ENCODE assay signal across 8 cellular contexts in genomic region chr1:226711976-226712778, GRCh38. TPM values are rescaled to one million over a fixed set of nuclear protein-coding genes. Genes with fewer than 3 reads are reported as not detected.
DNase-seq lines count a peak whose midpoint lies in the region; ATAC-seq and TF ChIP-seq lines count a peak whose summit lies in the region.

No MANE protein-coding gene starts in this region.

- DNase-seq in T-helper 22 cell (ENCODE audit: low read depth), result peak; percentile 46
- DNase-seq in DMS79 treated with DMSO at 0.1 percent for 48 hours (lab: John Stamatoyannopoulos, UW), result no peak
- DNase-seq in trophoblast cell, result no peak
- no peak for DNase-seq in amygdala (lab: John Stamatoyannopoulos, UW)
- DNase-seq in type B pancreatic cell (ENCODE audit: extremely low spot score, unreplicated experiment), result no peak

- peaks cover 4% of the 10 kb centered on the region for H3K27me3 Mint-ChIP-seq in type B pancreatic cell

- H3K79me2 ChIP-seq in trophoblast cell (ENCODE audit: control insufficient read depth, insufficient read depth, low read length, poor library complexity), result no peaks in the 10 kb centered on the region

- H3K9ac ChIP-seq in trophoblast cell (ENCODE audit: low read length), result no peak overlapping the region

- no peak overlapping the region for H2BK12ac ChIP-seq in trophoblast cell (ENCODE audit: low read length)

- no peak overlapping the region for H3K4ac ChIP-seq in trophoblast cell (ENCODE audit: low read depth, low read length)

- H3K23ac ChIP-seq in trophoblast cell (ENCODE audit: low read length), result no peak overlapping the region

- peaks cover 0 to 3% of the 10 kb centered on the region in 2 donors for H3K9me3 ChIP-seq in muscle layer of duodenum (ENCODE audit: control insufficient read depth in 1 of 2, low read length in 2 of 2)
- H3K9me3 ChIP-seq in trophoblast cell (ENCODE audit: insufficient read depth, low read depth, low read length), result peaks cover 2% of the 10 kb centered on the region

- no peak for TF ChIP-seq CTCF in type B pancreatic cell (conservative IDR thresholded peaks at IDR 0.05)

- peaks cover 35% of the 10 kb centered on the region for H3K4me1 Mint-ChIP-seq in type B pancreatic cell (ENCODE audit: unreplicated experiment)

- no peak overlapping the region for H3K4me3 ChIP-seq in muscle layer of duodenum (ENCODE audit: low read depth in 1 of 2, low read length in 2 of 2)
- no peak overlapping the region for H3K4me3 ChIP-seq in trophoblast cell (ENCODE audit: low read depth, low read length)

- H3K4me1 ChIP-seq in muscle layer of duodenum (ENCODE audit: control insufficient read depth in 1 of 2, insufficient read depth in 2 of 2, low read length in 2 of 2) (peaks cover 34 to 69% of the 10 kb centered on the region in 2 donors), trophoblast cell (ENCODE audit: control insufficient read depth in 1 of 2, insufficient read depth in 2 of 2, low read length in 2 of 2) (peaks cover 0 to 2% of the 10 kb centered on the region in 2 experiments)

- no peak overlapping the region for H2AFZ ChIP-seq in trophoblast cell (ENCODE audit: insufficient read depth, low read length, poor library complexity)

- H3K79me1 ChIP-seq in trophoblast cell (ENCODE audit: low read length), result no peaks in the 10 kb centered on the region

- no peak overlapping the region for H2BK5ac ChIP-seq in trophoblast cell (ENCODE audit: low read depth, low read length, poor library complexity)

- H3K14ac ChIP-seq in trophoblast cell (ENCODE audit: low read length), result no peak overlapping the region

- no peak overlapping the region for H2AK5ac ChIP-seq in trophoblast cell (ENCODE audit: low read length)

- H3K27me3 ChIP-seq in muscle layer of duodenum (ENCODE audit: low read depth, low read length) (no peaks in the 10 kb centered on the region), trophoblast cell (ENCODE audit: insufficient read depth, low read length) (no peaks in the 10 kb centered on the region)

- peaks cover 9% of the 10 kb centered on the region for H3K36me3 Mint-ChIP-seq in type B pancreatic cell

- H3K4me2 ChIP-seq in trophoblast cell (ENCODE audit: low read length), result no peak overlapping the region

- H3K4me3 Mint-ChIP-seq in type B pancreatic cell, result no peak overlapping the region

- H3K36me3 ChIP-seq in muscle layer of duodenum (ENCODE audit: control insufficient read depth in 1 of 2, insufficient read depth in 2 of 2, low read length in 2 of 2) (no peaks in the 10 kb centered on the region), trophoblast cell (ENCODE audit: control insufficient read depth in 1 of 2, insufficient read depth in 2 of 2, low read length in 2 of 2) (no peaks in the 10 kb centered on the region)

- H3K18ac ChIP-seq in trophoblast cell (ENCODE audit: low read length), result no peak overlapping the region

- no peak overlapping the region for H2BK120ac ChIP-seq in trophoblast cell (ENCODE audit: insufficient read depth, low read length, poor library complexity)

- no peak overlapping the region for H4K8ac ChIP-seq in trophoblast cell (ENCODE audit: low read depth, low read length)

- H4K91ac ChIP-seq in trophoblast cell (ENCODE audit: low read depth, low read length), result no peak overlapping the region

- no peaks in the 10 kb centered on the region for H3K9me3 Mint-ChIP-seq in type B pancreatic cell

- WGBS in trophoblast cell (ENCODE audit: extremely low coverage, insufficient coverage, insufficient read length), result no CpG with 5 or more reads among the region's 22 CpGs

- ATAC-seq in GM18858 (IDR thresholded peaks at IDR 0.05; ENCODE audit: unreplicated experiment) (peak; percentile 86), HG02678 (IDR thresholded peaks at IDR 0.05; ENCODE audit: unreplicated experiment) (peak; percentile 90)

- H3K27ac ChIP-seq in muscle layer of duodenum (ENCODE audit: low read length) (peak overlapping the region; percentile 49), trophoblast cell (ENCODE audit: low read depth, low read length) (no peak overlapping the region)

- H3K27ac Mint-ChIP-seq in type B pancreatic cell, result no peak overlapping the region

- no peak overlapping the region for H4K12ac ChIP-seq in trophoblast cell (ENCODE audit: low read depth, low read length)

RNA-seq across cellular contexts. Expression of gene ITPKB, which starts 26.9 kb away (rescaled TPM):
- polyA plus RNA-seq in trophoblast cell (2013), result 5.0 and 5.7 TPM in 2 replicates
- 24.5 and 31.4 TPM in 2 replicates for total RNA-seq in type B pancreatic cell (ENCODE audit: low replicate concordance)
